ENCODE assay signal across 9 cellular contexts in genomic region chr11:14248577-14248976, GRCh38.
DNase-seq lines count a peak whose midpoint lies in the region; TF ChIP-seq lines count a peak whose summit lies in the region.
"Had no signal": no experiment of that assay in that cellular context is flagged by ENCODE, and none has a peak within 500 bp of the region (broad histone marks: within the 10 kb centered on the region; RNA-seq: fewer than 3 reads in every experiment).

No MANE protein-coding gene starts in this region.

- peak overlapping the region; percentile 48 for H3K4me2 ChIP-seq in neural progenitor cell
- H3K4me2 ChIP-seq in mammary epithelial cell (ENCODE audit: insufficient read depth, low read depth, low read length), result no peak overlapping the region

- H3K9ac ChIP-seq in neural progenitor cell, result no peak overlapping the region
- no peak overlapping the region for H3K9ac ChIP-seq in mammary epithelial cell (ENCODE audit: insufficient read depth, low read length)

- CTCF ChIA-PET in mammary epithelial cell (lab: Charles Lee; ENCODE audit: low non-redundant PET), result no interaction called here

- BruUV-seq in mammary epithelial cell (replicated peaks; lab: Mats Ljungman, UMichigan), result no TSS peak

- no peak overlapping the region for H3K27ac ChIP-seq in neural progenitor cell
- H3K27ac ChIP-seq in mammary epithelial cell (ENCODE audit: insufficient read depth, low read depth, low read length), result no peak overlapping the region
- H3K27ac ChIP-seq: stomach had no signal

- peak; percentile 14 for DNase-seq in activated CD4-positive, alpha-beta T cell treated with anti-CD3 and anti-CD28 coated beads, Interleukin-2, amount 50 U/mL, for 1 hour
- no peak for DNase-seq in activated CD4-positive, alpha-beta T cell treated with anti-CD3 and anti-CD28 coated beads, Interleukin-2, amount 50 U/mL, for 4 hours
- peak; percentile 32 for DNase-seq in NCI-H82 treated with DMSO at 0.1 percent for 48 hours (lab: John Stamatoyannopoulos, UW; ENCODE audit: unreplicated experiment)
- DNase-seq in ecto neural progenitor cell (ENCODE audit: low spot score), result peak; percentile 58
- DNase-seq in neural progenitor cell (ENCODE audit: low spot score), result peak; percentile 82
- no peak for DNase-seq in NK-92 (lab: John Stamatoyannopoulos, UW; ENCODE audit: unreplicated experiment)
- DNase-seq in mammary epithelial cell, result no peak
- no peak for DNase-seq in NCI-H2171 treated with DMSO at 0.1 percent for 48 hours (lab: John Stamatoyannopoulos, UW)

- H3K4me3 ChIP-seq in neural progenitor cell (no peak overlapping the region), mammary epithelial cell (replicated peaks in 1 of 3; ENCODE audit: insufficient read depth in 1 of 3, low read depth in 2 of 3, low read length in 3 of 3) (no peak overlapping the region)
- H3K4me3 ChIP-seq: stomach had no signal

- H3K9me3 Mint-ChIP-seq in neural progenitor cell, result no peaks in the 10 kb centered on the region

- no peaks in the 10 kb centered on the region for H3K27me3 ChIP-seq in neural progenitor cell
- H3K27me3 ChIP-seq in mammary epithelial cell (ENCODE audit: insufficient read depth, low read length), result peaks cover 3% of the 10 kb centered on the region
- H3K27me3 ChIP-seq: stomach had no signal

- H2AFZ ChIP-seq in neural progenitor cell (replicated peaks), result no peak overlapping the region
- no peak overlapping the region for H2AFZ ChIP-seq in mammary epithelial cell (ENCODE audit: low read depth, low read length)

- intact Hi-C loops in mammary epithelial cell (cut with micrococcal nuclease), result loop anchor here (2.0 kb wide), 2 partner anchors 100 to 376 kb away; no protein-coding TSS in a partner anchor

- in situ Hi-C loops in mammary epithelial cell (cut with MboI; ENCODE audit: low sequenced_read_pairs in 2 of 2), result loop anchor here in 1 of 2 donors (5.0 kb wide), 1 partner anchor 291 kb away; no protein-coding TSS in a partner anchor

- no peaks in the 10 kb centered on the region for H3K79me2 ChIP-seq in neural progenitor cell (ENCODE audit: low read depth)
- H3K79me2 ChIP-seq in mammary epithelial cell (ENCODE audit: insufficient read depth, low read length), result no peaks in the 10 kb centered on the region

- H3K36me3 ChIP-seq in neural progenitor cell (no peaks in the 10 kb centered on the region), mammary epithelial cell (ENCODE audit: insufficient read depth, low read length) (no peaks in the 10 kb centered on the region)

- no peaks in the 10 kb centered on the region for H3K36me3 Mint-ChIP-seq in neural progenitor cell

- H3K27me3 Mint-ChIP-seq in neural progenitor cell (ENCODE audit: insufficient read depth, low read depth), result peaks cover 11% of the 10 kb centered on the region

- H3K4me3 Mint-ChIP-seq in neural progenitor cell, result peak overlapping the region; percentile 17

- dilution Hi-C loops in mammary epithelial cell (cut with HindIII; ENCODE audit: low sequenced_read_pairs), result loop anchor here (25.0 kb wide), 1 partner anchor 286 kb away; the partner anchor contains the start of gene SPON1

- 39% methylated on average over 5 of the region's 5 CpGs for WGBS in mammary epithelial cell (ENCODE audit: low coverage, missing lambda C conversion rate)

- H3K9me3 ChIP-seq in neural progenitor cell (ENCODE audit: low read depth) (no peaks in the 10 kb centered on the region), mammary epithelial cell (replicated peaks; ENCODE audit: insufficient read depth, low read length) (no peaks in the 10 kb centered on the region)
- H3K9me3 ChIP-seq: stomach had no signal

- peaks cover 21% of the 10 kb centered on the region for H3F3A ChIP-seq in neural progenitor cell (ENCODE audit: low read depth)

- H4K20me1 ChIP-seq in neural progenitor cell (ENCODE audit: low read depth) (peaks cover 9% of the 10 kb centered on the region), mammary epithelial cell (ENCODE audit: insufficient read depth, low read length) (no peaks in the 10 kb centered on the region)

- no peak overlapping the region for H3K27ac Mint-ChIP-seq in neural progenitor cell

- H3K4me1 ChIP-seq in neural progenitor cell, result peaks cover 15% of the 10 kb centered on the region
- H3K4me1 ChIP-seq in mammary epithelial cell (ENCODE audit: insufficient read depth, low read length), result no peaks in the 10 kb centered on the region

- peak; percentile 43 for TF ChIP-seq CTCF in neural progenitor cell (IDR thresholded peaks at IDR 0.05)
- TF ChIP-seq CTCF in mammary epithelial cell (conservative IDR thresholded peaks at IDR 0.05 in 1 of 2, IDR thresholded peaks at IDR 0.05 in 1 of 2; ENCODE audit: extremely low read depth in 1 of 2, insufficient read depth in 1 of 2, low read depth in 1 of 2, low read length in 2 of 2), result peak in 1 of 2 donors; percentile 7

- peaks cover 22% of the 10 kb centered on the region for H3K4me1 Mint-ChIP-seq in neural progenitor cell

Comparison
In these comparisons a context has a peak if more than half of its experiments do, and no peak if none do; other contexts are left out.
1. DNase-seq: peak in activated CD4-positive, alpha-beta T cell treated with anti-CD3 and anti-CD28 coated beads, Interleukin-2, amount 50 U/mL, for 1 hour (single experiment), NCI-H82 treated with DMSO at 0.1 percent for 48 hours (single experiment), ecto neural progenitor cell (single experiment) and neural progenitor cell (single experiment); none in activated CD4-positive, alpha-beta T cell treated with anti-CD3 and anti-CD28 coated beads, Interleukin-2, amount 50 U/mL, for 4 hours (0 of 2), NK-92 (single experiment), mammary epithelial cell (single experiment) and NCI-H2171 treated with DMSO at 0.1 percent for 48 hours (single experiment).